18 cellular contexts compared by ENCODE assay signal in genomic region chr15:85462029-85462428, GRCh38.
"Had no signal": no experiment of that assay in that cellular context is flagged by ENCODE, and none has a peak within 500 bp of the region (broad histone marks: within the 10 kb centered on the region; RNA-seq: fewer than 3 reads in every experiment).

No MANE protein-coding gene starts in this region.

- H3K9me3 ChIP-seq: colonic mucosa, esophagus muscularis mucosa, left lung, prostate gland, thyroid gland had no signal

- H3K27me3 Mint-ChIP-seq: activated CD8-positive, alpha-beta memory T cell treated with anti-CD3 and anti-CD28 coated beads, Interleukin-2, amount 10 ng/mL, durations not matched to agents 7 days and 5 days; activated naive CD4-positive, alpha-beta T cell treated with anti-CD3 and anti-CD28 coated beads, Interleukin-2, amount 50 U/mL, for 24 hours; natural killer cell treated with Interleukin-12 subunit alpha and Interleukin-12 subunit beta and Interleukin-15 and Interleukin-18, amount 100 ng/mL, for 72 hours had no signal

- DNase-seq: activated CD4-positive, alpha-beta T cell treated with anti-CD3 and anti-CD28 coated beads, Interleukin-2, amount 50 U/mL, for 4 hours; activated CD4-positive, CD25-positive, alpha-beta regulatory T cell treated with anti-CD3 and anti-CD28 coated beads, Interleukin-2, amount 50 U/mL, for 72 hours; activated CD8-positive, alpha-beta memory T cell treated with anti-CD3 and anti-CD28 coated beads, Interleukin-2, amount 10 ng/mL, durations not matched to agents 7 days and 5 days; activated T-cell treated with anti-CD3 and anti-CD28 coated beads, Interleukin-2, amount 50 U/mL, for 1 hour; amniotic stem cell; caudate nucleus; colonic mucosa; islet precursor cell; left lung; mesenchymal stem cell; right cardiac atrium; T-helper 1 cell; T1000; thyroid gland had no signal

- H3K4me3 ChIP-seq: colonic mucosa, esophagus muscularis mucosa, left lung, prostate gland, thyroid gland had no signal

- H3K36me3 ChIP-seq: colonic mucosa, esophagus muscularis mucosa, left lung, prostate gland, thyroid gland had no signal

- H3K36me3 Mint-ChIP-seq: natural killer cell treated with Interleukin-12 subunit alpha and Interleukin-12 subunit beta and Interleukin-15 and Interleukin-18, amount 100 ng/mL, for 72 hours had no signal

- H3K4me1 ChIP-seq: left lung, prostate gland had no signal

- H3K27ac ChIP-seq: colonic mucosa, esophagus muscularis mucosa, left lung, prostate gland, thyroid gland had no signal

- ATAC-seq: activated CD8-positive, alpha-beta memory T cell treated with anti-CD3 and anti-CD28 coated beads, Interleukin-2, amount 10 ng/mL, durations not matched to agents 7 days and 5 days; left lung; natural killer cell treated with Interleukin-12 subunit alpha and Interleukin-12 subunit beta and Interleukin-15 and Interleukin-18, amount 100 ng/mL, for 72 hours; right cardiac atrium had no signal

- H3K27ac Mint-ChIP-seq: activated CD8-positive, alpha-beta memory T cell treated with anti-CD3 and anti-CD28 coated beads, Interleukin-2, amount 10 ng/mL, durations not matched to agents 7 days and 5 days had no signal

- H3K9me3 Mint-ChIP-seq: activated naive CD4-positive, alpha-beta T cell treated with anti-CD3 and anti-CD28 coated beads, Interleukin-2, amount 50 U/mL, for 24 hours; natural killer cell treated with Interleukin-12 subunit alpha and Interleukin-12 subunit beta and Interleukin-15 and Interleukin-18, amount 100 ng/mL, for 72 hours had no signal

- H3K4me3 Mint-ChIP-seq: activated CD8-positive, alpha-beta memory T cell treated with anti-CD3 and anti-CD28 coated beads, Interleukin-2, amount 10 ng/mL, durations not matched to agents 7 days and 5 days; activated naive CD4-positive, alpha-beta T cell treated with anti-CD3 and anti-CD28 coated beads, Interleukin-2, amount 50 U/mL, for 24 hours; natural killer cell treated with Interleukin-12 subunit alpha and Interleukin-12 subunit beta and Interleukin-15 and Interleukin-18, amount 100 ng/mL, for 72 hours had no signal

- H3K27me3 ChIP-seq: colonic mucosa, esophagus muscularis mucosa, left lung, thyroid gland had no signal
